ENCODE assay signal across 9 cellular contexts in genomic region chr1:67441183-67441582, GRCh38. TPM values are rescaled to one million over a fixed set of nuclear protein-coding genes. Genes with fewer than 3 reads are reported as not detected.
DNase-seq lines count a peak whose midpoint lies in the region; ATAC-seq and TF ChIP-seq lines count a peak whose summit lies in the region.
"Had no signal": no experiment of that assay in that cellular context is flagged by ENCODE, and none has a peak within 500 bp of the region (broad histone marks: within the 10 kb centered on the region; RNA-seq: fewer than 3 reads in every experiment).

No MANE protein-coding gene starts in this region.

- peaks cover 12% of the 10 kb centered on the region for H3K4me1 Mint-ChIP-seq in activated CD4-positive, alpha-beta memory T cell treated with anti-CD3 and anti-CD28 coated beads for 36 hours (ENCODE audit: low read depth)
- H3K4me1 Mint-ChIP-seq in activated CD4-positive, alpha-beta memory T cell treated with anti-CD3 and anti-CD28 coated beads, Interleukin-2, amount 10 ng/mL, durations not matched to agents 7 days and 5 days = no peaks in the 10 kb centered on the region

- no peak overlapping the region for H3K27ac Mint-ChIP-seq in activated CD4-positive, alpha-beta memory T cell treated with anti-CD3 and anti-CD28 coated beads for 36 hours
- H3K27ac Mint-ChIP-seq in activated CD4-positive, alpha-beta memory T cell treated with anti-CD3 and anti-CD28 coated beads, Interleukin-2, amount 10 ng/mL, durations not matched to agents 7 days and 5 days = no peak overlapping the region

- no peak for TF ChIP-seq EP300 in sigmoid colon (IDR thresholded peaks at IDR 0.05)

- H3K27me3 ChIP-seq in sigmoid colon = no peaks in the 10 kb centered on the region

- POLR2A ChIA-PET in activated CD4-positive, alpha-beta memory T cell treated with anti-CD3 and anti-CD28 coated beads for 36 hours (lab: Charles Lee) = interaction anchor here (1.2 kb wide), 2 partner anchors 10 to 108 kb away, joined by 4 to 6 read pairs; no protein-coding TSS in a partner anchor
- POLR2A ChIA-PET in activated CD4-positive, alpha-beta memory T cell treated with anti-CD3 and anti-CD28 coated beads, Interleukin-2, amount 10 ng/mL, durations not matched to agents 7 days and 5 days (lab: Charles Lee) = interaction anchor here (2.2 kb wide), 1 partner anchor 11 kb away, joined by 6 read pairs; the partner anchor contains the start of gene SERBP1

- H3K9me3 Mint-ChIP-seq in activated CD4-positive, alpha-beta memory T cell treated with anti-CD3 and anti-CD28 coated beads for 36 hours = no peaks in the 10 kb centered on the region
- H3K9me3 Mint-ChIP-seq in activated CD4-positive, alpha-beta memory T cell treated with anti-CD3 and anti-CD28 coated beads, Interleukin-2, amount 10 ng/mL, durations not matched to agents 7 days and 5 days = no peaks in the 10 kb centered on the region

- TF ChIP-seq CTCF in coronary artery (IDR thresholded peaks at IDR 0.05) = no peak
- TF ChIP-seq CTCF in sigmoid colon (IDR thresholded peaks at IDR 0.05) = no peak

- H3K9me3 ChIP-seq in sigmoid colon = no peaks in the 10 kb centered on the region

- CTCF ChIA-PET in activated CD4-positive, alpha-beta memory T cell treated with anti-CD3 and anti-CD28 coated beads for 36 hours (lab: Charles Lee) = no interaction called here
- CTCF ChIA-PET in activated CD4-positive, alpha-beta memory T cell treated with anti-CD3 and anti-CD28 coated beads, Interleukin-2, amount 10 ng/mL, durations not matched to agents 7 days and 5 days (lab: Charles Lee) = interaction anchor here (1.3 to 1.6 kb wide), 2 partner anchors 10 to 227 kb away, joined by 3 to 5 read pairs; no protein-coding TSS in a partner anchor

- no peak overlapping the region for H3K4me3 Mint-ChIP-seq in activated CD4-positive, alpha-beta memory T cell treated with anti-CD3 and anti-CD28 coated beads for 36 hours
- no peak overlapping the region for H3K4me3 Mint-ChIP-seq in activated CD4-positive, alpha-beta memory T cell treated with anti-CD3 and anti-CD28 coated beads, Interleukin-2, amount 10 ng/mL, durations not matched to agents 7 days and 5 days

- no peaks in the 10 kb centered on the region for H3K36me3 ChIP-seq in sigmoid colon

- peak overlapping the region; percentile 24 to 51 for H3K27ac ChIP-seq in coronary artery
- peak overlapping the region in 3 of 4 donors; percentile 25 to 39 (median 26) for H3K27ac ChIP-seq in sigmoid colon

- H3K27me3 Mint-ChIP-seq in activated CD4-positive, alpha-beta memory T cell treated with anti-CD3 and anti-CD28 coated beads for 36 hours = peaks cover 2% of the 10 kb centered on the region
- H3K27me3 Mint-ChIP-seq in activated CD4-positive, alpha-beta memory T cell treated with anti-CD3 and anti-CD28 coated beads, Interleukin-2, amount 10 ng/mL, durations not matched to agents 7 days and 5 days = peaks cover 2% of the 10 kb centered on the region

- H3K4me1 ChIP-seq in sigmoid colon = peaks cover 0 to 20% (median 14%) of the 10 kb centered on the region in 4 donors

- H3K36me3 Mint-ChIP-seq in activated CD4-positive, alpha-beta memory T cell treated with anti-CD3 and anti-CD28 coated beads for 36 hours = no peaks in the 10 kb centered on the region
- no peaks in the 10 kb centered on the region for H3K36me3 Mint-ChIP-seq in activated CD4-positive, alpha-beta memory T cell treated with anti-CD3 and anti-CD28 coated beads, Interleukin-2, amount 10 ng/mL, durations not matched to agents 7 days and 5 days (ENCODE audit: low read depth)

- DNase-seq in activated CD4-positive, alpha-beta memory T cell treated with anti-CD3 and anti-CD28 coated beads for 36 hours = peak; percentile 44
- DNase-seq in activated CD4-positive, alpha-beta memory T cell treated with anti-CD3 and anti-CD28 coated beads, Interleukin-2, amount 10 ng/mL, durations not matched to agents 7 days and 5 days = no peak
- DNase-seq in OCI-M1 (lab: John Stamatoyannopoulos, UW) (peak; percentile 82), coronary artery (ENCODE audit: low spot score) (no peak), sigmoid colon (peak; percentile 74), T-helper 9 cell (no peak)

- intact Hi-C loops in activated CD4-positive, alpha-beta memory T cell treated with anti-CD3 and anti-CD28 coated beads for 36 hours (cut with micrococcal nuclease) = loop anchor here (1.0 kb wide), 1 partner anchor 10 kb away; no protein-coding TSS in a partner anchor
- intact Hi-C loops in sigmoid colon (cut with DNase I) = no loop called here

- TF ChIP-seq POLR2A in sigmoid colon (IDR thresholded peaks at IDR 0.05) = no peak

- 35 to 45% methylated on average over 3 of the region's 3 CpGs for WGBS in sigmoid colon, 2 donors

- ATAC-seq in HG03039 (IDR thresholded peaks at IDR 0.05; ENCODE audit: unreplicated experiment) (no peak), GM18873 (IDR thresholded peaks at IDR 0.05; ENCODE audit: low FRiP score, unreplicated experiment) (no peak)
- ATAC-seq: Panc1 had no signal

- no peak overlapping the region for H3K4me3 ChIP-seq in coronary artery
- no peak overlapping the region for H3K4me3 ChIP-seq in sigmoid colon

RNA-seq across cellular contexts. Expression of gene SERBP1, which starts 11.0 kb away (rescaled TPM):
- total RNA-seq in activated CD4-positive, alpha-beta memory T cell treated with anti-CD3 and anti-CD28 coated beads for 36 hours = 100 to 1,000 TPM; 388 to 398 TPM
- 100 to 1,000 TPM; 213 to 219 TPM for total RNA-seq in activated CD4-positive, alpha-beta memory T cell treated with anti-CD3 and anti-CD28 coated beads, Interleukin-2, amount 10 ng/mL, durations not matched to agents 7 days and 5 days
- total RNA-seq in sigmoid colon = 100 to 1,000 TPM; 201 to 236 (median 225) TPM
- polyA plus RNA-seq in sigmoid colon = 100 to 1,000 TPM; 112 to 178 (median 133) TPM

Comparison
In these comparisons a context has a peak if more than half of its experiments do, and no peak if none do; other contexts are left out.
1. DNase-seq: peak in activated CD4-positive, alpha-beta memory T cell treated with anti-CD3 and anti-CD28 coated beads for 36 hours (single experiment), OCI-M1 (single experiment) and sigmoid colon (single experiment); none in activated CD4-positive, alpha-beta memory T cell treated with anti-CD3 and anti-CD28 coated beads, Interleukin-2, amount 10 ng/mL, durations not matched to agents 7 days and 5 days (single experiment), coronary artery (single experiment) and T-helper 9 cell (single experiment).